Comparison of ENCODE assay signal across 8 cellular contexts in the genomic region with DNA sequence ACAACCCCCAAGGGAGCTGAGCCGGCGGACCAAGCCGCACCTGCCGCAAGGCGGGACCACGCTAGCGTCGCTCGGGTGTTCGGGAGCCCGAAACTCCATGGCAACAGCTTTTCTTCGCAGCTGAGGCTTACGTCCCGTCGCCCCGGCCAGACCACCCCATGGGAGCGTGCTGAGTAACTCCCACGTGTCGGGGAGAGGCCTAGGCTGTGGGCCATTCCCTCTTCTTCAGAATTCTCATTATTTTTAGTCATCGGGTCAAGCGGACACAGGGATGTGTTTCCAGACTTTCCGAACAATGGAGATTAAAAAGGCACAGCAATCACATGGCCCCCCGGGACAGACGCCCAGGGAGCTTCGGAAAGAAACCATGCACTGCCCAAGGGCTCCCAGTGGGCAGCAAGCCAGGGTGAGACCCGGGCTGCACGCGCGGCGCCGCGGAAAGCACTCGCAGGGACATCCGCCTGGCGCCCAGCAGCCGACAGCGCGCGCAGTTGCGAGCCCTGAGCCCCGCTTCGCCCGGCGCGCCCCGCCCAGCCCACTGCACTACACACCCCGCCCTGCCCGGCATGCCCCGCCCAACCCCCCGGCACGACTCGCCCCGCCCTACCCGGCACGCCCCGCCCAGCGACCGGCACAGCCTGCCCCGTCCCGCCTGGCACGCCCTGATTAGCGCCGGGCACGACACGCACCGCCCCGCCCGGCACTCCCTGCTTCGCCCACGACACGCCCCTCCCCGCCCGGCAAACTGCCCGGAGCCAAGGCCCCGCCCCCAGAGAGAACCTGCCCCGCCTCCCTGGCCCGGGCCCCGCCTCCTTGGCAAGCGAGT. TPM values are rescaled to one million over a fixed set of nuclear protein-coding genes. Genes with fewer than 3 reads are reported as not detected.
DNase-seq lines count a peak whose midpoint lies in the region; ATAC-seq and TF ChIP-seq lines count a peak whose summit lies in the region.

No MANE protein-coding gene starts in this region.

- no peaks in the 10 kb centered on the region for H3K79me2 ChIP-seq in OCI-LY1 (ENCODE audit: insufficient read depth, low read length)

- H3F3A ChIP-seq in OCI-LY1 (ENCODE audit: insufficient read depth, low read length) = no peaks in the 10 kb centered on the region

- H4K20me1 ChIP-seq in OCI-LY1 (ENCODE audit: insufficient read depth, low read length) = no peaks in the 10 kb centered on the region

- H3K27me3 ChIP-seq in OCI-LY1 (ENCODE audit: insufficient read depth, low read length) (no peaks in the 10 kb centered on the region), mucosa of rectum (ENCODE audit: control insufficient read depth in 2 of 2, insufficient read depth in 2 of 2, low read length in 2 of 2) (no peaks in the 10 kb centered on the region)

- H3K36me3 ChIP-seq in OCI-LY1 (ENCODE audit: insufficient read depth, low read length) (no peaks in the 10 kb centered on the region), mucosa of rectum (ENCODE audit: control insufficient read depth in 2 of 2, insufficient read depth in 2 of 2, low read length in 2 of 2) (peaks cover 4 to 9% of the 10 kb centered on the region in 2 donors)

- peaks cover 17% of the 10 kb centered on the region for H3K4me1 ChIP-seq in OCI-LY1 (ENCODE audit: insufficient read depth, low read length, severe bottlenecking)
- peaks cover 8 to 9% of the 10 kb centered on the region in 2 donors for H3K4me1 ChIP-seq in mucosa of rectum (ENCODE audit: control insufficient read depth in 2 of 2, insufficient read depth in 2 of 2, low read length in 2 of 2)

- H3K27ac ChIP-seq in OCI-LY1 (ENCODE audit: low read depth, low read length, poor library complexity, severe bottlenecking) (no peak overlapping the region), mucosa of rectum (ENCODE audit: low read depth in 2 of 2, low read length in 2 of 2) (peak overlapping the region; percentile 80 to 84)

- ATAC-seq in GM21526 (IDR thresholded peaks at IDR 0.05; ENCODE audit: low FRiP score, unreplicated experiment) = peak; percentile 89

- peak overlapping the region; percentile 78 for H3K4me3 ChIP-seq in OCI-LY1 (ENCODE audit: low read depth, low read length, poor library complexity, severe bottlenecking)
- H3K4me3 ChIP-seq in epithelial cell of proximal tubule (ENCODE audit: low read depth, low read length) = peak overlapping the region; percentile 80
- H3K4me3 ChIP-seq in mucosa of rectum (ENCODE audit: low read length in 2 of 2) = peak overlapping the region; percentile 80 to 89

- H2AFZ ChIP-seq in OCI-LY1 (ENCODE audit: low read length) = no peak overlapping the region

- H3K9me2 ChIP-seq in OCI-LY1 (ENCODE audit: low read depth, low read length) = no peaks in the 10 kb centered on the region

- H3K4me2 ChIP-seq in OCI-LY1 (ENCODE audit: low read length) = peak overlapping the region; percentile 98

- H3K9ac ChIP-seq in OCI-LY1 (ENCODE audit: low read length) = peak overlapping the region; percentile 83
- peak overlapping the region; percentile 68 to 87 for H3K9ac ChIP-seq in mucosa of rectum (ENCODE audit: low read depth in 1 of 2, low read length in 2 of 2)

- TF ChIP-seq CTCF in OCI-LY1 (IDR thresholded peaks at IDR 0.05; ENCODE audit: low read length) = no peak
- TF ChIP-seq CTCF in epithelial cell of proximal tubule (conservative IDR thresholded peaks at IDR 0.05; ENCODE audit: low read depth, low read length) = no peak

- DNase-seq in DMS 273 treated with DMSO at 0.1 percent for 48 hours (lab: John Stamatoyannopoulos, UW) = peak; percentile 77
- DNase-seq in HuH-7 (ENCODE audit: low spot score) = peak; percentile 79
- peak; percentile 100 for DNase-seq in activated T-cell treated with anti-CD3 and anti-CD28 coated beads for 24 hours (ENCODE audit: low read depth)
- DNase-seq in epithelial cell of proximal tubule (ENCODE audit: low read depth) = no peak
- peak; percentile 99 for DNase-seq in stimulated activated CD8-positive, alpha-beta memory T cell treated with anti-CD3 and anti-CD28 coated beads, Interleukin-4, amount 100 ng/mL, for 4 hours (ENCODE audit: low read depth in 2 of 2, low spot score in 1 of 2)

- H3K9me3 ChIP-seq in OCI-LY1 (ENCODE audit: low read length) (no peaks in the 10 kb centered on the region), mucosa of rectum (ENCODE audit: control insufficient read depth in 2 of 2, low read length in 2 of 2) (no peaks in the 10 kb centered on the region)

RNA-seq across cellular contexts. Expression of a gene that starts 0.4 kb away (rescaled TPM):
- 3.0 and 4.9 TPM in 2 replicates for total RNA-seq in epithelial cell of proximal tubule

RNA-seq across cellular contexts. Expression of a gene that starts 28.2 kb away (rescaled TPM):
- total RNA-seq in epithelial cell of proximal tubule = 34.8 and 42.6 TPM in 2 replicates

RNA-seq across cellular contexts. Expression of a gene that starts 28.4 kb away (rescaled TPM):
- 6.8 and 8.6 TPM in 2 replicates for total RNA-seq in epithelial cell of proximal tubule
